In genomic region chr20:32764000-32764960, GRCh38 we compare ENCODE assay signal across 12 cellular contexts. TPM values are rescaled to one million over a fixed set of nuclear protein-coding genes. Genes with fewer than 3 reads are reported as not detected.
DNase-seq lines count a peak whose midpoint lies in the region; ATAC-seq and TF ChIP-seq lines count a peak whose summit lies in the region.
"Had no signal": no experiment of that assay in that cellular context is flagged by ENCODE, and none has a peak within 500 bp of the region (broad histone marks: within the 10 kb centered on the region; RNA-seq: fewer than 3 reads in every experiment).

No MANE protein-coding gene starts in this region.

- no peak for TF ChIP-seq CTCF in MM.1S (IDR thresholded peaks at IDR 0.05; ENCODE audit: low read length)
- no peak for TF ChIP-seq CTCF in fibroblast of villous mesenchyme (IDR thresholded peaks at IDR 0.05; ENCODE audit: insufficient read depth, low read depth, low read length)
- TF ChIP-seq CTCF in progenitor cell of endocrine pancreas (IDR thresholded peaks at IDR 0.05; ENCODE audit: unreplicated experiment): no peak

- peaks cover 13% of the 10 kb centered on the region for H3K4me1 Mint-ChIP-seq in activated T-cell treated with anti-CD3 and anti-CD28 coated beads, Interleukin-2, amount 50 U/mL, for 72 hours (ENCODE audit: low read depth)
- peaks cover 15% of the 10 kb centered on the region for H3K4me1 Mint-ChIP-seq in progenitor cell of endocrine pancreas (ENCODE audit: low read depth)

- peak overlapping the region; percentile 80; the same call in 1 of the 2 replicates for H3K4me2 ChIP-seq in MM.1S (ENCODE audit: low read depth, low read length)

- peaks cover 12% of the 10 kb centered on the region for H3K27me3 Mint-ChIP-seq in activated T-cell treated with anti-CD3 and anti-CD28 coated beads, Interleukin-2, amount 50 U/mL, for 72 hours (ENCODE audit: low read depth)
- H3K27me3 Mint-ChIP-seq in progenitor cell of endocrine pancreas: peaks cover 12% of the 10 kb centered on the region

- no peaks in the 10 kb centered on the region for H3K9me2 ChIP-seq in MM.1S (replicated peaks; ENCODE audit: insufficient read depth, low read length)

- H3K27ac ChIP-seq in MM.1S (ENCODE audit: low read length): no peak overlapping the region
- H3K27ac ChIP-seq: psoas muscle had no signal

- no peak overlapping the region for H3K27ac Mint-ChIP-seq in activated T-cell treated with anti-CD3 and anti-CD28 coated beads, Interleukin-2, amount 50 U/mL, for 72 hours
- H3K27ac Mint-ChIP-seq in progenitor cell of endocrine pancreas: peak overlapping the region; percentile 71

- H3K4me3 ChIP-seq in MM.1S (ENCODE audit: low read length) (no peak overlapping the region), fibroblast of villous mesenchyme (ENCODE audit: low read depth, low read length) (peak overlapping the region; percentile 90)

- H3F3A ChIP-seq in MM.1S (ENCODE audit: insufficient read depth, low read length): peaks cover 12% of the 10 kb centered on the region; the same call in 1 of the 2 replicates

- H4K20me1 ChIP-seq in MM.1S (ENCODE audit: insufficient read depth, low read length): no peaks in the 10 kb centered on the region

- H3K4me1 ChIP-seq in MM.1S (ENCODE audit: low read length): peaks cover 5% of the 10 kb centered on the region

- H3K36me3 ChIP-seq in MM.1S (replicated peaks; ENCODE audit: insufficient read depth, low read length): no peaks in the 10 kb centered on the region

- no peaks in the 10 kb centered on the region for H3K9me3 ChIP-seq in MM.1S (replicated peaks; ENCODE audit: insufficient read depth, low read length)
- H3K9me3 ChIP-seq: psoas muscle had no signal

- peak overlapping the region; percentile 37 to 92 for H3K4me3 Mint-ChIP-seq in activated T-cell treated with anti-CD3 and anti-CD28 coated beads, Interleukin-2, amount 50 U/mL, for 72 hours
- peak overlapping the region; percentile 95 for H3K4me3 Mint-ChIP-seq in progenitor cell of endocrine pancreas (ENCODE audit: low read depth)

- H3K27me3 ChIP-seq in MM.1S (replicated peaks; ENCODE audit: insufficient read depth, low read length): no peaks in the 10 kb centered on the region

- no peak for ATAC-seq in activated T-cell treated with anti-CD3 and anti-CD28 coated beads, Interleukin-2, amount 50 U/mL, for 72 hours (replicated peaks in 1 of 2)
- ATAC-seq in GM18861 (IDR thresholded peaks at IDR 0.05; ENCODE audit: unreplicated experiment): no peak
- ATAC-seq: psoas muscle, Right ventricle myocardium inferior had no signal

- H3K36me3 Mint-ChIP-seq in activated T-cell treated with anti-CD3 and anti-CD28 coated beads, Interleukin-2, amount 50 U/mL, for 72 hours (ENCODE audit: insufficient read depth in 2 of 2): no peaks in the 10 kb centered on the region
- no peaks in the 10 kb centered on the region for H3K36me3 Mint-ChIP-seq in progenitor cell of endocrine pancreas (ENCODE audit: insufficient read depth)

- H2AFZ ChIP-seq in MM.1S (ENCODE audit: low read length): no peak overlapping the region

- H3K9ac ChIP-seq in MM.1S (ENCODE audit: low read length): no peak overlapping the region

- peaks cover 31% of the 10 kb centered on the region for H3K79me2 ChIP-seq in MM.1S (ENCODE audit: low read length)

- DNase-seq in activated T-cell treated with anti-CD3 and anti-CD28 coated beads, Interleukin-2, amount 50 U/mL, for 72 hours: no peak
- DNase-seq in activated T-cell treated with anti-CD3 and anti-CD28 coated beads, Interleukin-2, amount 50 U/mL, for 48 hours: no peak
- no peak for DNase-seq in MM.1S
- DNase-seq in fibroblast of villous mesenchyme (ENCODE audit: low read depth): no peak
- no peak for DNase-seq in progenitor cell of endocrine pancreas (ENCODE audit: low spot score, unreplicated experiment)
- no peak for DNase-seq in dermis blood vessel endothelial cell
- no peak for DNase-seq in NCI-H774 (lab: John Stamatoyannopoulos, UW)
- DNase-seq: C1 segment of cervical spinal cord, NCI-H1048 had no signal

- no peaks in the 10 kb centered on the region for H3K9me3 Mint-ChIP-seq in activated T-cell treated with anti-CD3 and anti-CD28 coated beads, Interleukin-2, amount 50 U/mL, for 72 hours
- no peaks in the 10 kb centered on the region for H3K9me3 Mint-ChIP-seq in progenitor cell of endocrine pancreas (ENCODE audit: low read depth)

RNA-seq across cellular contexts. Expression of gene DNMT3B, which starts 2.1 kb away (rescaled TPM):
- total RNA-seq in activated T-cell treated with anti-CD3 and anti-CD28 coated beads, Interleukin-2, amount 50 U/mL, for 72 hours: 1 to 10 TPM; 2.6 to 3.2 TPM
- total RNA-seq in fibroblast of villous mesenchyme (3.2 and 3.5 TPM in 2 replicates), progenitor cell of endocrine pancreas (15.4 and 15.9 TPM in 2 replicates), dermis blood vessel endothelial cell (2.9 and 5.5 TPM in 2 replicates)

RNA-seq across cellular contexts. Expression of gene COMMD7, which starts 21.0 kb away (rescaled TPM):
- total RNA-seq in activated T-cell treated with anti-CD3 and anti-CD28 coated beads, Interleukin-2, amount 50 U/mL, for 72 hours: 10 to 100 TPM; 51.8 to 62.0 TPM
- total RNA-seq in fibroblast of villous mesenchyme: 45.8 and 56.7 TPM in 2 replicates
- total RNA-seq in progenitor cell of endocrine pancreas: 69.8 and 70.1 TPM in 2 replicates
- 24.4 and 28.1 TPM in 2 replicates for total RNA-seq in dermis blood vessel endothelial cell

RNA-seq across cellular contexts. Expression of gene MAPRE1, which starts 55.5 kb away (rescaled TPM):
- total RNA-seq in activated T-cell treated with anti-CD3 and anti-CD28 coated beads, Interleukin-2, amount 50 U/mL, for 72 hours: 100 to 1,000 TPM in 1 of 2 donors, 10 to 100 TPM in 1; 94.6 to 100 TPM
- total RNA-seq in fibroblast of villous mesenchyme: 94.1 and 133 TPM in 2 replicates
- total RNA-seq in progenitor cell of endocrine pancreas: 171 and 177 TPM in 2 replicates
- 127 and 157 TPM in 2 replicates for total RNA-seq in dermis blood vessel endothelial cell
